30 cellular contexts compared by ENCODE assay signal in genomic region chr18:37065221-37065620, GRCh38.
"Had no signal": no experiment of that assay in that cellular context is flagged by ENCODE, and none has a peak within 500 bp of the region (broad histone marks: within the 10 kb centered on the region; RNA-seq: fewer than 3 reads in every experiment).

No MANE protein-coding gene starts in this region.

- DNase-seq: activated B cell treated with CpG ODN at 0.5 μM for 24 hours; activated CD4-positive, alpha-beta memory T cell treated with anti-CD3 and anti-CD28 coated beads for 36 hours; activated CD4-positive, alpha-beta T cell treated with anti-CD3 and anti-CD28 coated beads for 4 hours; activated CD4-positive, alpha-beta T cell treated with anti-CD3 and anti-CD28 coated beads, Interleukin-2, amount 50 U/mL, for 1 hour; activated CD4-positive, CD25-positive, alpha-beta regulatory T cell treated with anti-CD3 and anti-CD28 coated beads, Interleukin-2, amount 50 U/mL, for 72 hours; activated CD8-positive, alpha-beta memory T cell treated with anti-CD3 and anti-CD28 coated beads, Interleukin-2, amount 50 U/mL, for 4 hours; activated gamma-delta T cell treated with Interleukin-2 at 50 U/mL for 16 hours; activated naive CD4-positive, alpha-beta T cell treated with anti-CD3 and anti-CD28 coated beads for 36 hours; activated T-cell treated with anti-CD3 and anti-CD28 coated beads for 4 hours; activated T-cell treated with anti-CD3 and anti-CD28 coated beads, Interleukin-2, amount 50 U/mL, for 4 hours; adrenal gland; Karpas-422; KBM-7; MV-4-11; NCI-H1092; NCI-H1436 treated with DMSO at 0.1 percent for 48 hours; NCI-H1694 treated with DMSO at 0.1 percent for 48 hours; NCI-H2029; NCI-H510A; NCI-H526; NCI-H774; RPMI8226; SIG-M5; T-cell; T-helper 17 cell had no signal

- H3K9me3 ChIP-seq: adrenal gland had no signal

- H3K27ac ChIP-seq: adrenal gland, VCaP had no signal

- H3K4me3 ChIP-seq: adrenal gland had no signal

- H3K4me1 ChIP-seq: adrenal gland had no signal

- H3K27me3 ChIP-seq: adrenal gland had no signal

- FAIRE-seq: astrocyte had no signal

- H3K36me3 ChIP-seq: adrenal gland had no signal

- ATAC-seq: activated naive CD4-positive, alpha-beta T cell treated with anti-CD3 and anti-CD28 coated beads, Interleukin-2, amount 50 U/mL, for 72 hours; activated T-cell treated with anti-CD3 and anti-CD28 coated beads, Interleukin-2, amount 50 U/mL, for 4 hours; Panc1; SK-N-SH treated with all-trans-retinoic acid at 6 μM for 48 hours; T-cell; T-helper 17 cell had no signal
